27 cellular contexts compared by ENCODE assay signal in the genomic region with DNA sequence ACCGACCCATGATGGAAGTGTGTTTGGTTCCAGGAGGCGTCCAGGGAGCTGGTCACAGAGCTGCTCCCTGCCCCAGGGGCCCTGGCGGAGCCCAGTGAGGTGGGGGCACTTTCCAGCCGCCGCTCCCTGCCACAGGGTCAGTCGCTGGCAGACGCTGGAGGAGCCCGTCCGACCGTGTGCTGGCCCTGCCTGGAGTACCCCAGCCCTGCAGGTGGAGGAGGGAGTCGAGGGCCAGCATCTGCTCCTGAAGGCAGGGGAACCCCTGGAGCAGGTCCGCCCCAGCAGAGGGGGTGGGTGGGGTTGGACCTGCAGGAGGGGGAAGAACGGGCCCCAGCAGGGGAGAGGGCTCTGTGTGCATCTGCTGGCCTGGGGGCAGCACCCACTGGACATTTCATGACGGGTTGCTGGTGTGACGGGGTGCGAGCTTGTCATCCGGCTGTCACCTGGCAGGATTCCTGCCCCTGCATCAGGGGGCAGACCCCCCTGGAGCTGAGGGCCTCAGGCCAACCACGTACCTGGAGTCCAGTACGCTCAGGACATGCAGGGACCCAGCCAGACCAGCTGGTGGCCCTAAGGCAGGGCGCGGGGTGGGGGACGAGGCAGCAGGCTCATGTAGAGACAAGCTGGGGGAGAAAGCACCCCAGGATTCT. TPM values are rescaled to one million over a fixed set of nuclear protein-coding genes. Genes with fewer than 3 reads are reported as not detected.
"Had no signal": no experiment of that assay in that cellular context is flagged by ENCODE, and none has a peak within 500 bp of the region (broad histone marks: within the 10 kb centered on the region; RNA-seq: fewer than 3 reads in every experiment).

No MANE protein-coding gene starts in this region.

- H3K9me3 ChIP-seq: adrenal gland, body of pancreas, gastroesophageal sphincter, pancreas, prostate gland, sigmoid colon, uterus had no signal

- H3K4me2 ChIP-seq: smooth muscle cell had no signal

- FAIRE-seq: keratinocyte, pancreas had no signal

- ATAC-seq: body of pancreas, gastroesophageal sphincter, left cardiac atrium, left ventricle myocardium superior had no signal

- H3K27me3 ChIP-seq: body of pancreas, pancreas, sigmoid colon, uterus had no signal

- H3K4me1 ChIP-seq: adrenal gland, body of pancreas, pancreas, prostate gland, uterus had no signal

- H3K27ac ChIP-seq: adrenal gland, body of pancreas, coronary artery, dorsolateral prefrontal cortex, gastroesophageal sphincter, pancreas, prostate gland, sigmoid colon, uterus had no signal

- H3K36me3 ChIP-seq: adrenal gland, gastroesophageal sphincter, pancreas, prostate gland, sigmoid colon, uterus had no signal

- H3K4me3 ChIP-seq: adrenal gland, body of pancreas, coronary artery, dorsolateral prefrontal cortex, gastroesophageal sphincter, pancreas, prostate gland, sigmoid colon, smooth muscle cell, uterus had no signal

- DNase-seq: activated CD4-positive, CD25-positive, alpha-beta regulatory T cell; activated CD8-positive, alpha-beta memory T cell treated with anti-CD3 and anti-CD28 coated beads, Interleukin-2, amount 10 ng/mL, durations not matched to agents 7 days and 5 days; adrenal gland; effector memory CD4-positive, alpha-beta T cell; hippocampal formation; left cardiac atrium; left ventricle myocardium superior; pancreas; sigmoid colon; stimulated activated CD4-positive, alpha-beta T cell treated with anti-CD3 and anti-CD28 coated beads, Interleukin-1b, Interleukin-23, amount 100 ng/mL, for 48 hours; stimulated activated CD4-positive, alpha-beta T cell treated with anti-CD3 and anti-CD28 coated beads, Interleukin-4, amount 100 ng/mL, for 4 hours; stimulated activated CD8-positive, alpha-beta memory T cell treated with anti-CD3 and anti-CD28 coated beads, Interleukin-4, amount 100 ng/mL, for 48 hours; stimulated activated naive CD8-positive, alpha-beta T cell treated with anti-CD3 and anti-CD28 coated beads, Interleukin-15, amount 100 ng/mL, for 72 hours; uterus had no signal

RNA-seq across cellular contexts. Expression of gene GATA5, which starts 32.3 kb away (rescaled TPM):
- total RNA-seq: activated CD4-positive, alpha-beta T cell treated with anti-CD3 and anti-CD28 coated beads for 36 hours; activated CD8-positive, alpha-beta memory T cell treated with anti-CD3 and anti-CD28 coated beads, Interleukin-2, amount 10 ng/mL, durations not matched to agents 7 days and 5 days; activated CD8-positive, alpha-beta T cell treated with anti-CD3 and anti-CD28 coated beads, Interleukin-2, amount 10 ng/mL, durations not matched to agents 7 days and 5 days; activated naive CD4-positive, alpha-beta T cell treated with anti-CD3 and anti-CD28 coated beads, Interleukin-2, amount 50 U/mL, for 72 hours; activated T-helper 2 cell treated with anti-CD3 and anti-CD28 coated beads, Interferon-gamma antibody, Interleukin-2, Interleukin-4, amounts not matched to agents 10 μg/mL and 5 μg/mL and 100 μg/mL, durations not matched to agents 14 hours and 24 hours and 36 hours; body of pancreas; cerebellum; lung microvascular endothelial cell had no signal
- polyA plus RNA-seq: keratinocyte had no signal
